Comparison of ENCODE assay signal across 35 cellular contexts in the genomic region with DNA sequence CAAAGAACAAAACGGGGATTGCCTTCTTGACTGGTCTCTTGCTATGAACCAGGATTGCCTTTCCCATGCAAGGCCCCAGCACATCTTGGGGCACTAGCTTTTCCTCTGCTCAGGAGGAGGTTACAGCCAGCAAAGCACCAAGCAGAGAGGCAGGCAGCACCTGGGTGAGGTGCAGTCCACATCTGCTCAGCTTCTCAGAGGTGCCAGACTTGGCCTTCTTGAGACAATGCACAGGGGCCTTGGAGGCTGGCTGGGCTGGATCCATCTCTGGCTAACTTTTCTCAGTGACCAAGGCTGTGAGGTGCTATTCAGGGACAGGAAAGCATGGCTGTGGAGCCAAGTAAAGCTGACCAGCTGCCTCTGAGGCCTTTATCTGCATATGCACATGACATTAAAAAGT.
"Had no signal": no experiment of that assay in that cellular context is flagged by ENCODE, and none has a peak within 500 bp of the region (broad histone marks: within the 10 kb centered on the region; RNA-seq: fewer than 3 reads in every experiment).

No MANE protein-coding gene starts in this region.

- H3K36me3 ChIP-seq: MG63 had no signal

- H3K9ac ChIP-seq: KMS-11 had no signal

- H3K9me3 ChIP-seq: MG63 had no signal

- H3K4me3 ChIP-seq: MG63 had no signal

- DNase-seq: Karpas-422, Kasumi-1, MG63, MM.1S, MV-4-11, NCI-H1048, NCI-H1092, NCI-H1092 treated with DMSO at 0.1 percent for 48 hours, NCI-H1105, NCI-H1105 treated with DMSO at 0.1 percent for 48 hours, NCI-H1417, NCI-H1417 treated with DMSO at 0.1 percent for 48 hours, NCI-H1436, NCI-H1436 treated with DMSO at 0.1 percent for 48 hours, NCI-H146, NCI-H1694, NCI-H1694 treated with DMSO at 0.1 percent for 48 hours, NCI-H187, NCI-H187 treated with DMSO at 0.1 percent for 48 hours, NCI-H1930, NCI-H2029, NCI-H2029 treated with DMSO at 0.1 percent for 48 hours, NCI-H2081, NCI-H2081 treated with DMSO at 0.1 percent for 48 hours, NCI-H2107, NCI-H2171, NCI-H2171 treated with DMSO at 0.1 percent for 48 hours, NCI-H2227 treated with DMSO at 0.1 percent for 48 hours, NCI-H226, NCI-H345, NCI-H446, NCI-H446 treated with DMSO at 0.1 percent for 48 hours, NCI-H510A, NCI-H510A treated with DMSO at 0.1 percent for 48 hours had no signal

- H3K27me3 ChIP-seq: MG63 had no signal

- H3K4me2 ChIP-seq: KMS-11 had no signal

- H3K27ac ChIP-seq: KMS-11 had no signal
